In the genomic region with DNA sequence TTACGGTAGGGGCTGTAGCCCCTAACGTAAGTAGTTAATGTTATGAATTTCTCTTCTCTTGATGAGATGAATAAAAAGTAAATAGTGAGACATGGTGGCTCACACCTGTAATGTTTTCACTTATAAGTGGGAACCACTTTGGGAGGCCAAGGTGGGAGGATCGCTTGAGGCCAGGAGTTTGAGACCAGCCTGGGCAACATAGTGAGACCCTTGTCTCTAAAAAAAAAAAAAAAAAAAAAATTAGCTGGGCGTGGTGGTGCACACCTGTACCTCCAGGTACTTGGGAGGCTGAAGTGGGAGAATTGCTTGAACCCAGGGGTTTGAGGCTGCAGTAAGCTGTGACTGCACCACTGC, we compare ENCODE assay signal across 8 cellular contexts. TPM values are rescaled to one million over a fixed set of nuclear protein-coding genes. Genes with fewer than 3 reads are reported as not detected.
DNase-seq lines count a peak whose midpoint lies in the region; ATAC-seq, FAIRE-seq and TF ChIP-seq lines count a peak whose summit lies in the region.
"Not testable (repeated sequence)": the region's sequence is repeated elsewhere in the genome, so short reads cannot be mapped to it uniquely, and the experiment has no call there.

No MANE protein-coding gene starts in this region.

- H3K27ac Mint-ChIP-seq in T-helper 17 cell: peak overlapping the region; percentile 51
- H3K27ac Mint-ChIP-seq in WTC11: not testable (repeated sequence)
- H3K27ac Mint-ChIP-seq in dendritic cell treated with granulocyte-macrophage colony-stimulating factor and Interleukin-4, amounts not matched to agents 40 ng/mL and 50 ng/mL, for 4 days: peak overlapping the region; percentile 74
- peak overlapping the region; percentile 83 for H3K27ac Mint-ChIP-seq in nephron progenitor cell

- H3K9me3 ChIP-seq in HEK293 (ENCODE audit: control insufficient read depth, insufficient read depth, low read depth, low read length); T-helper 17 cell (ENCODE audit: control insufficient read depth, low read length, poor library complexity, severe bottlenecking); K562 (replicated peaks; ENCODE audit: control insufficient read depth, insufficient read depth, low read depth, low read length); HepG2 (ENCODE audit: low read length); neutrophil: not testable (repeated sequence)

- not testable (repeated sequence) for DNase-seq in T-helper 17 cell; WTC11 (ENCODE audit: low spot score); K562 (ENCODE audit: extremely low read depth in 1 of 4, low spot score in 3 of 4); HepG2 (ENCODE audit: low spot score); nephron progenitor cell

- not testable (repeated sequence) for H3K27me3 ChIP-seq in K562 (ENCODE audit: control insufficient read depth in 2 of 2, insufficient read depth in 2 of 2, low read length in 2 of 2); HepG2 (ENCODE audit: control insufficient read depth in 1 of 2, insufficient read depth in 2 of 2, low read length in 2 of 2); neutrophil

- TF ChIP-seq POLR2A in K562 (conservative IDR thresholded peaks at IDR 0.05); HepG2 (IDR thresholded peaks at IDR 0.05; ENCODE audit: insufficient read depth in 1 of 2, low read depth in 2 of 2, low read length in 2 of 2): not testable (repeated sequence)

- not testable (repeated sequence) for ATAC-seq in T-helper 17 cell, WTC11, K562, HepG2

- FAIRE-seq in K562 (lab: Jason Lieb, UNC); HepG2 (lab: Jason Lieb, UNC): not testable (repeated sequence)

- H4K20me1 ChIP-seq in K562 (replicated peaks; ENCODE audit: control insufficient read depth, insufficient read depth, low read length); HepG2 (ENCODE audit: insufficient read depth, low read length): not testable (repeated sequence)

- not testable (repeated sequence) for H3K36me3 Mint-ChIP-seq in T-helper 17 cell (ENCODE audit: low read depth); WTC11
- peaks cover 35% of the 10 kb centered on the region for H3K36me3 Mint-ChIP-seq in dendritic cell treated with granulocyte-macrophage colony-stimulating factor and Interleukin-4, amounts not matched to agents 40 ng/mL and 50 ng/mL, for 4 days (ENCODE audit: low read depth)
- peaks cover 56% of the 10 kb centered on the region for H3K36me3 Mint-ChIP-seq in nephron progenitor cell (ENCODE audit: low read depth)

- intact Hi-C loops in K562 (cut with micrococcal nuclease); dendritic cell treated with granulocyte-macrophage colony-stimulating factor and Interleukin-4, amounts not matched to agents 40 ng/mL and 50 ng/mL, for 4 days (cut with micrococcal nuclease); HepG2 (cut with micrococcal nuclease; ENCODE audit: unreplicated experiment): not testable (repeated sequence)

- not testable (repeated sequence) for BruUV-seq in K562 (replicated peaks; lab: Mats Ljungman, UMichigan); HepG2 (replicated peaks; lab: Mats Ljungman, UMichigan)

- not testable (repeated sequence) for H3K9ac ChIP-seq in K562 (ENCODE audit: insufficient read depth in 1 of 2, low read depth in 2 of 2, low read length in 2 of 2); HepG2 (ENCODE audit: insufficient read depth, low read depth, low read length)

- not testable (repeated sequence) for H3K27ac ChIP-seq in HEK293 (ENCODE audit: extremely low read depth, low read depth, low read length); K562 (ENCODE audit: extremely low read depth, low read depth, low read length); HepG2 (ENCODE audit: extremely low read length, insufficient read depth, low read length)
- peak overlapping the region; percentile 65 for H3K27ac ChIP-seq in neutrophil

- not testable (repeated sequence) for H2AFZ ChIP-seq in K562 (ENCODE audit: low read depth, low read length); HepG2 (ENCODE audit: low read length)

- not testable (repeated sequence) for H3K36me3 ChIP-seq in HEK293 (ENCODE audit: control insufficient read depth in 2 of 2, insufficient read depth in 1 of 2, low read length in 2 of 2); K562 (ENCODE audit: control insufficient read depth, insufficient read depth, low read length); neutrophil
- H3K36me3 ChIP-seq in HepG2 (replicated peaks in 1 of 2; ENCODE audit: control insufficient read depth in 1 of 2, insufficient read depth in 2 of 2, low read length in 2 of 2): peaks cover 1 to 14% of the 10 kb centered on the region in 2 experiments; a peak in 4 of 5 replicates

- TF ChIP-seq CTCF in HEK293 (tag by site-specific recombination; IDR thresholded peaks at IDR 0.05); WTC11 (IDR thresholded peaks at IDR 0.05); K562 (IDR thresholded peaks at IDR 0.05 in 2 of 3, conservative IDR thresholded peaks at IDR 0.05 in 1 of 3; ENCODE audit: insufficient read depth in 2 of 3, low read depth in 1 of 3, low read length in 3 of 3); HepG2 (CRISPR knock-in tag; IDR thresholded peaks at IDR 0.05); nephron progenitor cell (IDR thresholded peaks at IDR 0.05); neutrophil (IDR thresholded peaks at IDR 0.05): not testable (repeated sequence)

- TF ChIP-seq RAD21 in K562 (CRISPR knock-in tag; conservative IDR thresholded peaks at IDR 0.05 in 1 of 2, IDR thresholded peaks at IDR 0.05 in 1 of 2); HepG2 (CRISPR knock-in tag; IDR thresholded peaks at IDR 0.05): not testable (repeated sequence)

- TF ChIP-seq EP300 in K562 (IDR thresholded peaks at IDR 0.05; ENCODE audit: low read length); HepG2 (IDR thresholded peaks at IDR 0.05; ENCODE audit: low read depth in 2 of 2, low read length in 2 of 2); HepG2 (CRISPR knock-in tag; IDR thresholded peaks at IDR 0.05; ENCODE audit: borderline replicate concordance): not testable (repeated sequence)

- not testable (repeated sequence) for H3K9me1 ChIP-seq in K562 (ENCODE audit: control insufficient read depth, insufficient read depth, low read length)

- not testable (repeated sequence) for H3K4me1 ChIP-seq in HEK293 (ENCODE audit: control insufficient read depth, insufficient read depth, low read length); K562 (replicated peaks in 1 of 2; ENCODE audit: control insufficient read depth in 2 of 2, insufficient read depth in 2 of 2, low read length in 2 of 2); HepG2 (ENCODE audit: insufficient read depth, low read length)
- peaks cover 18 to 28% of the 10 kb centered on the region in 2 experiments for H3K4me1 ChIP-seq in neutrophil (ENCODE audit: control insufficient read depth in 1 of 2, insufficient read depth in 1 of 2, low read depth in 1 of 2, low read length in 1 of 2)

- not testable (repeated sequence) for H3K4me3 Mint-ChIP-seq in T-helper 17 cell; WTC11; dendritic cell treated with granulocyte-macrophage colony-stimulating factor and Interleukin-4, amounts not matched to agents 40 ng/mL and 50 ng/mL, for 4 days; nephron progenitor cell

- CTCF ChIA-PET in HEK293 (lab: Yijun Ruan, JAX) (interaction anchor here (0.6 to 1.2 kb wide), 2 partner anchors 16 to 741 kb away, joined by 3 read pairs; no protein-coding TSS in a partner anchor), WTC11 (lab: Charles Lee) (interaction anchor here (1.5 kb wide), 1 partner anchor 24 kb away, joined by 3 read pairs; no protein-coding TSS in a partner anchor)
- CTCF ChIA-PET in K562 (lab: Yijun Ruan, JAX; ENCODE audit: low intra/inter-chr PET ratio); HepG2 (lab: Yijun Ruan, JAX; ENCODE audit: low intra/inter-chr PET ratio, low total read pairs): not testable (repeated sequence)

- H3K9me3 Mint-ChIP-seq in WTC11; dendritic cell treated with granulocyte-macrophage colony-stimulating factor and Interleukin-4, amounts not matched to agents 40 ng/mL and 50 ng/mL, for 4 days; nephron progenitor cell: not testable (repeated sequence)

- not testable (repeated sequence) for H3K79me2 ChIP-seq in K562 (ENCODE audit: control insufficient read depth, insufficient read depth, low read length); HepG2 (ENCODE audit: insufficient read depth, low read length)

- H3K4me3 ChIP-seq in HEK293 (ENCODE audit: low read depth, low read length); K562; HepG2 (replicated peaks in 1 of 3; ENCODE audit: insufficient read depth in 1 of 3, low read depth in 2 of 3, low read length in 3 of 3): not testable (repeated sequence)
- H3K4me3 ChIP-seq in neutrophil (ENCODE audit: low read depth in 1 of 2, low read length in 1 of 2): peak overlapping the region in 1 of 2 experiments; percentile 35

- WGBS in K562 (ENCODE audit: insufficient coverage, low coverage, missing lambda C conversion rate): 73% methylated on average over 3 of the region's 4 CpGs
- 95% methylated on average over 4 of the region's 4 CpGs for WGBS in HepG2 (ENCODE audit: low lambda C conversion rate)

- in situ Hi-C loops in K562 (cut with MboI); HepG2 (cut with HindIII; ENCODE audit: extremely low pct_ligation_motif_present, low pct_unique_long_range_greater_than_20kb): not testable (repeated sequence)

- H3K4me2 ChIP-seq in K562 (ENCODE audit: insufficient read depth, low read length); HepG2 (ENCODE audit: low read depth, low read length): not testable (repeated sequence)

- not testable (repeated sequence) for H3K4me1 Mint-ChIP-seq in T-helper 17 cell, WTC11
- peaks cover 35% of the 10 kb centered on the region for H3K4me1 Mint-ChIP-seq in dendritic cell treated with granulocyte-macrophage colony-stimulating factor and Interleukin-4, amounts not matched to agents 40 ng/mL and 50 ng/mL, for 4 days (ENCODE audit: low read depth)
- peaks cover 21% of the 10 kb centered on the region for H3K4me1 Mint-ChIP-seq in nephron progenitor cell

- POLR2A ChIA-PET in HEK293 (lab: Yijun Ruan, JAX): interaction anchor here (0.6 kb wide), 3 partner anchors 70 to 128 kb away, joined by 3 to 4 read pairs (median 4); partner anchors contain the start of gene ADISSP
- POLR2A ChIA-PET in WTC11 (lab: Charles Lee): not testable (repeated sequence)
- POLR2A ChIA-PET in K562 (lab: Yijun Ruan, JAX): interaction anchor here (0.6 to 1.6 kb wide), 2 partner anchors 29 to 58 kb away, joined by 3 to 4 read pairs; no protein-coding TSS in a partner anchor
- POLR2A ChIA-PET in HepG2 (lab: Yijun Ruan, JAX): interaction anchor here (0.7 to 2.0 kb wide), 4 partner anchors 8 to 14 kb away, joined by 3 to 4 read pairs (median 4); no protein-coding TSS in a partner anchor

- not testable (repeated sequence) for H3K27me3 Mint-ChIP-seq in T-helper 17 cell; WTC11 (ENCODE audit: low read depth); dendritic cell treated with granulocyte-macrophage colony-stimulating factor and Interleukin-4, amounts not matched to agents 40 ng/mL and 50 ng/mL, for 4 days; nephron progenitor cell (ENCODE audit: low read depth, poor library complexity)

RNA-seq across cellular contexts. Expression of gene PANK2, which starts 10.3 kb away (rescaled TPM):
- 10 to 100 TPM; 47.2 to 53.0 TPM for total RNA-seq in T-helper 17 cell
- total RNA-seq in WTC11 (2021): 60.3 to 63.7 TPM (median 62.7 TPM) in 3 replicates
- 46.6 and 73.9 TPM in 2 replicates for total RNA-seq in K562 (2011; cell fraction: chromatin; rRNA removed; ENCODE audit: low replicate concordance)
- 27.2 and 30.0 TPM in 2 replicates for total RNA-seq in K562 (2011; cell fraction: nucleolus; rRNA removed)
- 35.8 and 46.8 TPM in 2 replicates for total RNA-seq in K562 (2011; cell fraction: nucleoplasm; rRNA removed)
- 28.0 and 31.3 TPM in 2 replicates for total RNA-seq in K562 (2014; rRNA removed)
- 43.5 and 50.4 TPM in 2 replicates for total RNA-seq in K562 (2014; rRNA removed; fragmentation: Illumina TruSeq; extraction: Trizol)
- 31.6 and 36.1 TPM in 2 replicates for total RNA-seq in K562 (2015; rRNA removed; fragmentation: Illumina TruSeq; extraction: Trizol)
- 29.2 and 34.2 TPM in 2 replicates for total RNA-seq in K562 (2021)
- polyA plus RNA-seq in K562 (2011; rRNA removed): 39.0 and 39.3 TPM in 2 replicates
- 7.9 and 27.3 TPM in 2 replicates for polyA plus RNA-seq in K562 (2011; cell fraction: cytosol; rRNA removed)
- polyA plus RNA-seq in K562 (2011; cell fraction: nucleus; rRNA removed): 15.7 and 35.1 TPM in 2 replicates
- polyA plus RNA-seq in K562 (2012): 22.7 and 40.6 TPM in 2 replicates
- 28.5 and 31.4 TPM in 2 replicates for polyA plus RNA-seq in K562 (2014; fragmentation: Illumina TruSeq; extraction: Trizol)
- 10 to 100 TPM; 14.9 to 16.3 TPM for polyA plus RNA-seq in K562 (2014; fragmentation: Nextera tagmentation; extraction: Ambion mirVana)
- 25.3 and 29.4 TPM in 2 replicates for polyA plus RNA-seq in K562 (2014; rRNA removed)
- polyA minus RNA-seq in K562 (2011; rRNA and poly(A)+ RNA removed): 49.1 and 76.6 TPM in 2 replicates
- 11.5 and 22.7 TPM in 2 replicates for polyA minus RNA-seq in K562 (2011; cell fraction: cytosol; rRNA and poly(A)+ RNA removed)
- polyA minus RNA-seq in K562 (2011; cell fraction: nucleus; rRNA and poly(A)+ RNA removed): 20.1 and 42.4 TPM in 2 replicates
- total RNA-seq in HepG2 (2016; rRNA removed; fragmentation: Illumina TruSeq; extraction: Trizol): 123 and 127 TPM in 2 replicates
- 91.5 and 107 TPM in 2 replicates for total RNA-seq in HepG2 (2016; cell fraction: cytosol; rRNA removed; fragmentation: Illumina TruSeq; extraction: Trizol; ENCODE audit: low read depth)
- total RNA-seq in HepG2 (2016; cell fraction: insoluble cytoplasmic fraction; rRNA removed; fragmentation: Illumina TruSeq; extraction: Trizol): 126 TPM in 2 replicates
- total RNA-seq in HepG2 (2016; cell fraction: membrane; rRNA removed; fragmentation: Illumina TruSeq; extraction: Trizol): 107 and 121 TPM in 2 replicates
- total RNA-seq in HepG2 (2016; cell fraction: nucleus; rRNA removed; fragmentation: Illumina TruSeq; extraction: Trizol): 89.8 and 90.2 TPM in 2 replicates
- 31.2 and 39.2 TPM in 2 replicates for polyA plus RNA-seq in HepG2 (2011; rRNA removed)
- polyA plus RNA-seq in HepG2 (2011; cell fraction: cytosol; rRNA removed): 23.0 and 31.7 TPM in 2 replicates
- 41.6 and 42.6 TPM in 2 replicates for polyA plus RNA-seq in HepG2 (2011; cell fraction: nucleus; rRNA removed)
- 57.3 and 61.8 TPM in 2 replicates for polyA plus RNA-seq in HepG2 (2012)
- polyA plus RNA-seq in HepG2 (2016; cell fraction: cytosol; fragmentation: Illumina TruSeq; extraction: Trizol; ENCODE audit: low read depth): 37.8 and 43.1 TPM in 2 replicates
- polyA plus RNA-seq in HepG2 (2016; cell fraction: insoluble cytoplasmic fraction; fragmentation: Illumina TruSeq; extraction: Trizol; ENCODE audit: low read depth): 105 and 120 TPM in 2 replicates
- polyA plus RNA-seq in HepG2 (2016; cell fraction: membrane; fragmentation: Illumina TruSeq; extraction: Trizol; ENCODE audit: low read depth): 70.7 and 71.1 TPM in 2 replicates
- polyA plus RNA-seq in HepG2 (2016; cell fraction: nucleus; fragmentation: Illumina TruSeq; extraction: Trizol; ENCODE audit: insufficient read depth, low read depth): 77.9 and 84.3 TPM in 2 replicates
- polyA minus RNA-seq in HepG2 (2011; rRNA and poly(A)+ RNA removed; ENCODE audit: low replicate concordance): 24.2 and 40.6 TPM in 2 replicates
- polyA minus RNA-seq in HepG2 (2011; cell fraction: cytosol; rRNA and poly(A)+ RNA removed): 23.3 and 28.9 TPM in 2 replicates
- polyA minus RNA-seq in HepG2 (2011; cell fraction: nucleus; rRNA and poly(A)+ RNA removed): 83.4 and 101 TPM in 2 replicates

RNA-seq across cellular contexts. Expression of gene MAVS, which starts 32.3 kb away (rescaled TPM):
- total RNA-seq in T-helper 17 cell: 10 to 100 TPM; 20.1 to 21.1 TPM
- 23.4 to 26.0 TPM (median 24.4 TPM) in 3 replicates for total RNA-seq in WTC11 (2021)
- 23.5 and 38.9 TPM in 2 replicates for total RNA-seq in K562 (2011; cell fraction: chromatin; rRNA removed; ENCODE audit: low replicate concordance)
- total RNA-seq in K562 (2011; cell fraction: nucleolus; rRNA removed): 20.9 and 22.8 TPM in 2 replicates
- total RNA-seq in K562 (2011; cell fraction: nucleoplasm; rRNA removed): 25.7 and 37.2 TPM in 2 replicates
- 9.4 and 14.0 TPM in 2 replicates for total RNA-seq in K562 (2014; rRNA removed)
- 9.0 and 9.5 TPM in 2 replicates for total RNA-seq in K562 (2014; rRNA removed; fragmentation: Illumina TruSeq; extraction: Trizol)
- 11.9 and 12.3 TPM in 2 replicates for total RNA-seq in K562 (2015; rRNA removed; fragmentation: Illumina TruSeq; extraction: Trizol)
- 19.2 and 22.0 TPM in 2 replicates for total RNA-seq in K562 (2021)
- 11.3 and 17.5 TPM in 2 replicates for polyA plus RNA-seq in K562 (2011; rRNA removed)
- polyA plus RNA-seq in K562 (2011; cell fraction: cytosol; rRNA removed): 10.9 and 13.6 TPM in 2 replicates
- 21.7 and 22.6 TPM in 2 replicates for polyA plus RNA-seq in K562 (2011; cell fraction: nucleus; rRNA removed)
- 12.3 and 15.3 TPM in 2 replicates for polyA plus RNA-seq in K562 (2012)
- 14.3 and 14.5 TPM in 2 replicates for polyA plus RNA-seq in K562 (2014; fragmentation: Illumina TruSeq; extraction: Trizol)
- 1 to 10 TPM; 1.6 to 1.8 TPM for polyA plus RNA-seq in K562 (2014; fragmentation: Nextera tagmentation; extraction: Ambion mirVana)
- polyA plus RNA-seq in K562 (2014; rRNA removed): 12.2 and 13.0 TPM in 2 replicates
- 18.5 and 20.4 TPM in 2 replicates for polyA minus RNA-seq in K562 (2011; rRNA and poly(A)+ RNA removed)
- polyA minus RNA-seq in K562 (2011; cell fraction: cytosol; rRNA and poly(A)+ RNA removed): 13.2 and 15.6 TPM in 2 replicates
- polyA minus RNA-seq in K562 (2011; cell fraction: nucleus; rRNA and poly(A)+ RNA removed): 6.6 and 11.2 TPM in 2 replicates
- total RNA-seq in HepG2 (2016; rRNA removed; fragmentation: Illumina TruSeq; extraction: Trizol): 36.6 and 44.4 TPM in 2 replicates
- 4.7 and 5.3 TPM in 2 replicates for total RNA-seq in HepG2 (2016; cell fraction: cytosol; rRNA removed; fragmentation: Illumina TruSeq; extraction: Trizol; ENCODE audit: low read depth)
- total RNA-seq in HepG2 (2016; cell fraction: insoluble cytoplasmic fraction; rRNA removed; fragmentation: Illumina TruSeq; extraction: Trizol): 37.6 and 37.9 TPM in 2 replicates
- total RNA-seq in HepG2 (2016; cell fraction: membrane; rRNA removed; fragmentation: Illumina TruSeq; extraction: Trizol): 17.4 and 17.9 TPM in 2 replicates
- total RNA-seq in HepG2 (2016; cell fraction: nucleus; rRNA removed; fragmentation: Illumina TruSeq; extraction: Trizol): 23.6 and 27.3 TPM in 2 replicates
- polyA plus RNA-seq in HepG2 (2011; rRNA removed): 27.3 and 27.8 TPM in 2 replicates
- polyA plus RNA-seq in HepG2 (2011; cell fraction: cytosol; rRNA removed): 15.7 and 16.8 TPM in 2 replicates
- polyA plus RNA-seq in HepG2 (2011; cell fraction: nucleus; rRNA removed): 36.4 and 42.5 TPM in 2 replicates
- 18.3 and 22.8 TPM in 2 replicates for polyA plus RNA-seq in HepG2 (2012)
- 2.6 TPM in 2 replicates for polyA plus RNA-seq in HepG2 (2016; cell fraction: cytosol; fragmentation: Illumina TruSeq; extraction: Trizol; ENCODE audit: low read depth)
- 25.4 and 30.9 TPM in 2 replicates for polyA plus RNA-seq in HepG2 (2016; cell fraction: insoluble cytoplasmic fraction; fragmentation: Illumina TruSeq; extraction: Trizol; ENCODE audit: low read depth)
- polyA plus RNA-seq in HepG2 (2016; cell fraction: membrane; fragmentation: Illumina TruSeq; extraction: Trizol; ENCODE audit: low read depth): 6.2 and 7.0 TPM in 2 replicates
- 35.3 and 39.8 TPM in 2 replicates for polyA plus RNA-seq in HepG2 (2016; cell fraction: nucleus; fragmentation: Illumina TruSeq; extraction: Trizol; ENCODE audit: insufficient read depth, low read depth)
- polyA minus RNA-seq in HepG2 (2011; rRNA and poly(A)+ RNA removed; ENCODE audit: low replicate concordance): 25.5 and 99.2 TPM in 2 replicates
- 36.0 and 39.4 TPM in 2 replicates for polyA minus RNA-seq in HepG2 (2011; cell fraction: cytosol; rRNA and poly(A)+ RNA removed)
- 27.7 and 33.1 TPM in 2 replicates for polyA minus RNA-seq in HepG2 (2011; cell fraction: nucleus; rRNA and poly(A)+ RNA removed)

RNA-seq across cellular contexts. Expression of gene AP5S1, which starts 58.6 kb away (rescaled TPM):
- 10 to 100 TPM; 11.3 to 11.9 TPM for total RNA-seq in T-helper 17 cell
- total RNA-seq in WTC11 (2021): 2.8 to 4.1 TPM (median 3.1 TPM) in 3 replicates
- 5.9 and 16.6 TPM in 2 replicates for total RNA-seq in K562 (2011; cell fraction: chromatin; rRNA removed; ENCODE audit: low replicate concordance)
- total RNA-seq in K562 (2011; cell fraction: nucleolus; rRNA removed): 13.9 and 14.5 TPM in 2 replicates
- 11.4 and 14.7 TPM in 2 replicates for total RNA-seq in K562 (2011; cell fraction: nucleoplasm; rRNA removed)
- 8.8 and 12.4 TPM in 2 replicates for total RNA-seq in K562 (2014; rRNA removed)
- total RNA-seq in K562 (2014; rRNA removed; fragmentation: Illumina TruSeq; extraction: Trizol): 2.1 and 2.6 TPM in 2 replicates
- 5.6 and 5.7 TPM in 2 replicates for total RNA-seq in K562 (2015; rRNA removed; fragmentation: Illumina TruSeq; extraction: Trizol)
- total RNA-seq in K562 (2021): 8.4 and 8.5 TPM in 2 replicates
- polyA plus RNA-seq in K562 (2011; rRNA removed): 3.0 and 5.5 TPM in 2 replicates
- 5.5 and 8.1 TPM in 2 replicates for polyA plus RNA-seq in K562 (2011; cell fraction: cytosol; rRNA removed)
- 4.9 TPM in 2 replicates for polyA plus RNA-seq in K562 (2011; cell fraction: nucleus; rRNA removed)
- 7.3 and 8.8 TPM in 2 replicates for polyA plus RNA-seq in K562 (2012)
- polyA plus RNA-seq in K562 (2014; fragmentation: Illumina TruSeq; extraction: Trizol): 4.4 and 7.7 TPM in 2 replicates
- polyA plus RNA-seq in K562 (2014; fragmentation: Nextera tagmentation; extraction: Ambion mirVana): 1 to 10 TPM; 3.0 to 3.1 TPM
- polyA plus RNA-seq in K562 (2014; rRNA removed): 4.7 and 4.8 TPM in 2 replicates
- 2.5 and 3.7 TPM in 2 replicates for polyA minus RNA-seq in K562 (2011; rRNA and poly(A)+ RNA removed)
- 6.5 and 8.3 TPM in 2 replicates for polyA minus RNA-seq in K562 (2011; cell fraction: cytosol; rRNA and poly(A)+ RNA removed)
- polyA minus RNA-seq in K562 (2011; cell fraction: nucleus; rRNA and poly(A)+ RNA removed): 4.0 and 4.6 TPM in 2 replicates
- 23.2 and 23.7 TPM in 2 replicates for total RNA-seq in HepG2 (2016; rRNA removed; fragmentation: Illumina TruSeq; extraction: Trizol)
- 6.5 and 6.6 TPM in 2 replicates for total RNA-seq in HepG2 (2016; cell fraction: cytosol; rRNA removed; fragmentation: Illumina TruSeq; extraction: Trizol; ENCODE audit: low read depth)
- total RNA-seq in HepG2 (2016; cell fraction: insoluble cytoplasmic fraction; rRNA removed; fragmentation: Illumina TruSeq; extraction: Trizol): 20.8 and 26.3 TPM in 2 replicates
- 15.6 and 19.4 TPM in 2 replicates for total RNA-seq in HepG2 (2016; cell fraction: membrane; rRNA removed; fragmentation: Illumina TruSeq; extraction: Trizol)
- total RNA-seq in HepG2 (2016; cell fraction: nucleus; rRNA removed; fragmentation: Illumina TruSeq; extraction: Trizol): 14.1 and 15.3 TPM in 2 replicates
- polyA plus RNA-seq in HepG2 (2011; rRNA removed): 7.9 and 9.1 TPM in 2 replicates
- polyA plus RNA-seq in HepG2 (2011; cell fraction: cytosol; rRNA removed): 6.7 and 9.3 TPM in 2 replicates
- 13.1 and 17.4 TPM in 2 replicates for polyA plus RNA-seq in HepG2 (2011; cell fraction: nucleus; rRNA removed)
- polyA plus RNA-seq in HepG2 (2012): 6.2 and 7.2 TPM in 2 replicates
- polyA plus RNA-seq in HepG2 (2016; cell fraction: cytosol; fragmentation: Illumina TruSeq; extraction: Trizol; ENCODE audit: low read depth): 6.5 and 8.5 TPM in 2 replicates
- polyA plus RNA-seq in HepG2 (2016; cell fraction: insoluble cytoplasmic fraction; fragmentation: Illumina TruSeq; extraction: Trizol; ENCODE audit: low read depth): 20.4 and 21.3 TPM in 2 replicates
- polyA plus RNA-seq in HepG2 (2016; cell fraction: membrane; fragmentation: Illumina TruSeq; extraction: Trizol; ENCODE audit: low read depth): 13.2 and 17.0 TPM in 2 replicates
- 18.0 and 19.1 TPM in 2 replicates for polyA plus RNA-seq in HepG2 (2016; cell fraction: nucleus; fragmentation: Illumina TruSeq; extraction: Trizol; ENCODE audit: insufficient read depth, low read depth)
- polyA minus RNA-seq in HepG2 (2011; rRNA and poly(A)+ RNA removed; ENCODE audit: low replicate concordance): 15.2 and 46.1 TPM in 2 replicates
- polyA minus RNA-seq in HepG2 (2011; cell fraction: cytosol; rRNA and poly(A)+ RNA removed): 8.3 and 11.6 TPM in 2 replicates
- polyA minus RNA-seq in HepG2 (2011; cell fraction: nucleus; rRNA and poly(A)+ RNA removed): 23.7 and 26.3 TPM in 2 replicates
